ENCODE assay signal across 19 cellular contexts in genomic region chr3:39264053-39264452, GRCh38. TPM values are rescaled to one million over a fixed set of nuclear protein-coding genes. Genes with fewer than 3 reads are reported as not detected.
"Had no signal": no experiment of that assay in that cellular context is flagged by ENCODE, and none has a peak within 500 bp of the region (broad histone marks: within the 10 kb centered on the region; RNA-seq: fewer than 3 reads in every experiment).

No MANE protein-coding gene starts in this region.

- ATAC-seq: activated CD8-positive, alpha-beta memory T cell treated with anti-CD3 and anti-CD28 coated beads, Interleukin-2, amount 10 ng/mL, durations not matched to agents 7 days and 5 days; activated naive CD4-positive, alpha-beta T cell treated with anti-CD3 and anti-CD28 coated beads, Interleukin-2, amount 50 U/mL, for 72 hours; left cardiac atrium; lower lobe of right lung; naive thymus-derived CD4-positive, alpha-beta T cell; right cardiac atrium had no signal

- H3K9me3 ChIP-seq: lower lobe of right lung, upper lobe of left lung had no signal

- H3K4me3 Mint-ChIP-seq: activated CD8-positive, alpha-beta memory T cell treated with anti-CD3 and anti-CD28 coated beads, Interleukin-2, amount 10 ng/mL, durations not matched to agents 7 days and 5 days; activated T-cell treated with anti-CD3 and anti-CD28 coated beads, Interleukin-2, amount 50 U/mL, for 24 hours had no signal

- DNase-seq: activated CD4-positive, alpha-beta T cell treated with anti-CD3 and anti-CD28 coated beads, Interleukin-2, amount 50 U/mL, for 1 hour; activated CD8-positive, alpha-beta memory T cell treated with anti-CD3 and anti-CD28 coated beads, Interleukin-2, amount 10 ng/mL, durations not matched to agents 7 days and 5 days; activated effector memory CD4-positive, alpha-beta T cell treated with anti-CD3 and anti-CD28 coated beads, Interleukin-2, amount 50 U/mL, for 16 hours; activated T-cell treated with anti-CD3 and anti-CD28 coated beads, Interleukin-2, amount 50 U/mL, for 24 hours; brain microvascular endothelial cell; cerebellar nuclear complex; dermis blood vessel endothelial cell; glutamatergic neuron; left cardiac atrium; lower lobe of right lung; naive thymus-derived CD4-positive, alpha-beta T cell; occipital lobe; right cardiac atrium; stimulated activated naive CD4-positive, alpha-beta T cell treated with Interleukin-2 at 50 U/mL for 16 hours; upper lobe of left lung; WERI-Rb-1 had no signal

- H3K4me3 ChIP-seq: lower lobe of right lung, smooth muscle cell, upper lobe of left lung had no signal

- H3K27ac ChIP-seq: brain microvascular endothelial cell, lower lobe of right lung, upper lobe of left lung, WERI-Rb-1 had no signal

- H3K27ac Mint-ChIP-seq: activated CD8-positive, alpha-beta memory T cell treated with anti-CD3 and anti-CD28 coated beads, Interleukin-2, amount 10 ng/mL, durations not matched to agents 7 days and 5 days; activated naive CD4-positive, alpha-beta T cell treated with anti-CD3 and anti-CD28 coated beads, Interleukin-2, amount 50 U/mL, for 72 hours; activated T-cell treated with anti-CD3 and anti-CD28 coated beads, Interleukin-2, amount 50 U/mL, for 24 hours; naive thymus-derived CD4-positive, alpha-beta T cell; progenitor cell of endocrine pancreas had no signal

- H3K36me3 ChIP-seq: brain microvascular endothelial cell, lower lobe of right lung, upper lobe of left lung, WERI-Rb-1 had no signal

- H3K4me2 ChIP-seq: smooth muscle cell had no signal

RNA-seq across cellular contexts. Expression of gene CX3CR1, which starts 15.8 kb away (rescaled TPM):
- total RNA-seq: dermis blood vessel endothelial cell, progenitor cell of endocrine pancreas, smooth muscle cell had no signal
